In genomic region chr3:75035146-75035545, GRCh38 we compare ENCODE assay signal across 29 cellular contexts.
"Had no signal": no experiment of that assay in that cellular context is flagged by ENCODE, and none has a peak within 500 bp of the region (broad histone marks: within the 10 kb centered on the region; RNA-seq: fewer than 3 reads in every experiment).

No MANE protein-coding gene starts in this region.

- H3K36me3 Mint-ChIP-seq: stimulated activated memory B cell treated with anti-CD40 and anti-IgM and Interleukin-4, amounts not matched to agents 10 μg/mL and 1 μg/mL and 100 μg/mL, for 72 hours had no signal

- H3K4me3 Mint-ChIP-seq: naive thymus-derived CD4-positive, alpha-beta T cell; natural killer cell; nephron; neural crest cell; stimulated activated memory B cell treated with anti-CD40 and anti-IgM and Interleukin-4, amounts not matched to agents 10 μg/mL and 1 μg/mL and 100 μg/mL, for 72 hours; stimulated activated naive CD8-positive, alpha-beta T cell treated with anti-CD3 and anti-CD28 coated beads, Interleukin-15, amount 100 ng/mL, for 72 hours had no signal

- H3K9ac ChIP-seq: parathyroid adenoma had no signal

- ATAC-seq: naive thymus-derived CD4-positive, alpha-beta T cell; natural killer cell; psoas muscle; right cardiac atrium; right lobe of liver; stimulated activated memory B cell treated with anti-CD40 and anti-IgM and Interleukin-4, amounts not matched to agents 10 μg/mL and 1 μg/mL and 100 μg/mL, for 72 hours; stimulated activated naive CD8-positive, alpha-beta T cell treated with anti-CD3 and anti-CD28 coated beads, Interleukin-15, amount 100 ng/mL, for 72 hours; stimulated activated naive CD8-positive, alpha-beta T cell treated with anti-CD3 and anti-CD28 coated beads, Interleukin-15, Interleukin-2, amounts not matched to agents 100 U/mL and 50 U/mL, for 24 hours had no signal

- H3K27me3 Mint-ChIP-seq: naive thymus-derived CD4-positive, alpha-beta T cell; progenitor cell of endocrine pancreas; stimulated activated memory B cell treated with anti-CD40 and anti-IgM and Interleukin-4, amounts not matched to agents 10 μg/mL and 1 μg/mL and 100 μg/mL, for 72 hours; stimulated activated naive CD8-positive, alpha-beta T cell treated with anti-CD3 and anti-CD28 coated beads, Interleukin-15, amount 100 ng/mL, for 72 hours had no signal

- H2AFZ ChIP-seq: parathyroid adenoma had no signal

- H3K9me3 ChIP-seq: ovary, psoas muscle, right lobe of liver, sigmoid colon, testis, tibial artery, transverse colon, upper lobe of left lung, vagina had no signal

- H3K4me1 ChIP-seq: parathyroid adenoma, psoas muscle, right lobe of liver, sigmoid colon, suprapubic skin, testis, tibial artery, transverse colon, upper lobe of left lung, vagina had no signal

- H3K27ac Mint-ChIP-seq: naive thymus-derived CD4-positive, alpha-beta T cell; natural killer cell; nephron; progenitor cell of endocrine pancreas; stimulated activated memory B cell treated with anti-CD40 and anti-IgM and Interleukin-4, amounts not matched to agents 10 μg/mL and 1 μg/mL and 100 μg/mL, for 72 hours; stimulated activated naive CD8-positive, alpha-beta T cell treated with anti-CD3 and anti-CD28 coated beads, Interleukin-15, amount 100 ng/mL, for 72 hours had no signal

- DNase-seq: naive thymus-derived CD4-positive, alpha-beta T cell; natural killer cell; occipital lobe; ovary; posterior cingulate gyrus; psoas muscle; right cardiac atrium; right lobe of liver; sigmoid colon; small intestine; stimulated activated CD4-positive, alpha-beta T cell treated with anti-CD3 and anti-CD28 coated beads, Interleukin-15, amount 100 ng/mL, for 24 hours; stimulated activated CD4-positive, alpha-beta T cell treated with anti-CD3 and anti-CD28 coated beads, Interleukin-4, amount 100 ng/mL, for 1 hour; stimulated activated CD4-positive, alpha-beta T cell treated with anti-CD3 and anti-CD28 coated beads, Interleukin-4, amount 100 ng/mL, for 4 hours; stimulated activated CD8-positive, alpha-beta memory T cell treated with anti-CD3 and anti-CD28 coated beads, Interleukin-4, amount 100 ng/mL, for 48 hours; stimulated activated naive CD4-positive, alpha-beta T cell; stimulated activated naive CD8-positive, alpha-beta T cell treated with anti-CD3 and anti-CD28 coated beads, Interleukin-15, amount 100 ng/mL, for 72 hours; stimulated activated naive CD8-positive, alpha-beta T cell treated with anti-CD3 and anti-CD28 coated beads, Interleukin-15, Interleukin-2, amounts not matched to agents 100 U/mL and 50 U/mL, for 24 hours; substantia nigra; testis; tibial artery; transverse colon; upper lobe of left lung had no signal

- H3K79me2 ChIP-seq: parathyroid adenoma had no signal

- H3K27me3 ChIP-seq: ovary, right lobe of liver, sigmoid colon, suprapubic skin, testis, tibial artery, transverse colon, upper lobe of left lung, vagina had no signal

- H3K4me3 ChIP-seq: ovary, psoas muscle, right lobe of liver, sigmoid colon, suprapubic skin, testis, tibial artery, transverse colon, upper lobe of left lung, vagina had no signal

- H3K36me3 ChIP-seq: ovary, right lobe of liver, sigmoid colon, suprapubic skin, tibial artery, transverse colon, upper lobe of left lung, vagina had no signal

- H3K4me1 Mint-ChIP-seq: naive thymus-derived CD4-positive, alpha-beta T cell; natural killer cell; nephron; neural crest cell; stimulated activated memory B cell treated with anti-CD40 and anti-IgM and Interleukin-4, amounts not matched to agents 10 μg/mL and 1 μg/mL and 100 μg/mL, for 72 hours; stimulated activated naive CD8-positive, alpha-beta T cell treated with anti-CD3 and anti-CD28 coated beads, Interleukin-15, amount 100 ng/mL, for 72 hours had no signal

- H3K27ac ChIP-seq: ovary, parathyroid adenoma, psoas muscle, right lobe of liver, sigmoid colon, suprapubic skin, testis, tibial artery, transverse colon, upper lobe of left lung, vagina had no signal
